ENCODE assay signal across 7 cellular contexts in the genomic region with DNA sequence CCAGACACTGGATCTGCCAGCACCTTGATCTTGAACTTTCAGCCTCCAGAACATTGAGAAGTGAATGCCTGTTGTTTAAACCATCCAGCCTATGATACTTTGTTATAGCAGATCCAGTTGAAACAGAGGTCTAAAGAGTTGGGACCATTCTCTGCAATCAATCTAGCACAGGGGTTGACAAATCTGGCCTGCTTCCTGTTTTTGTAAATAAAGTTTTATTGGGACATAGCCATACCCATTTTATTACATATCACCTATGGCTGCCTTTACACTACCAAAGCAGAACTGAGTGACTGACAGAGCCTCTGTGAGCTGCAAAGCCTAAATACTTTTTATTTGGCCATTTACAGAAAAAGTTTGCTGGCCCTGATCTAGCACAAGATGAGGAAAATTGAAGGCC.
"Had no signal": no experiment of that assay in that cellular context is flagged by ENCODE, and none has a peak within 500 bp of the region (broad histone marks: within the 10 kb centered on the region; RNA-seq: fewer than 3 reads in every experiment).

No MANE protein-coding gene starts in this region.

- ATAC-seq: GM23338 had no signal

- FAIRE-seq: H1, H54, HTR-8/SVneo had no signal

- H3K27ac Mint-ChIP-seq: GM23338, H9, IgD-negative memory B cell had no signal

- H3K4me1 Mint-ChIP-seq: GM23338, H9 had no signal

- H3K4me2 ChIP-seq: GM23338 had no signal

- H3K36me3 Mint-ChIP-seq: IgD-negative memory B cell had no signal

- H3K4me3 ChIP-seq: GM23338 had no signal

- H2AFZ ChIP-seq: GM23338 had no signal

- DNase-seq: HCEC 1CT had no signal

- H3K4me3 Mint-ChIP-seq: GM23338, H9, IgD-negative memory B cell had no signal
